16 cellular contexts compared by ENCODE assay signal in the genomic region with DNA sequence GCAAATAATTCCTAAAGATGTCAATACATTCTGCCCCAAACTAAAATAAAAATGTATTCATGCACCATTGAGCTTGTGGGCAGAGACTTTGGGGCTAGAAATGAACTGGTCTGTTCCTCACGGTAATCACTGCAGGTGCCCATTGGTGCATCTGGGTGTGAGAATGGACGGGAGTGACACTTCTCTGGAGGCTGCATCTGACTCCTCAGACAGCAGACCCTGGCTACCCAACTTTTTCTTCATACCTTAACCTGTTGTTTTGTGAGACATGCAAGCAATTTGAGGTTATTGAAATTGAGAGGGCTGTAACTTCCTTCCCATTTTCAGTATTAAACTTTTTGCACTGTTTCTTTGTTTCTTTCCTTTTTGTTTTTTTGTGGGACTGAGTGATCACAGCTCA.
DNase-seq lines count a peak whose midpoint lies in the region; ATAC-seq and TF ChIP-seq lines count a peak whose summit lies in the region.
"Had no signal": no experiment of that assay in that cellular context is flagged by ENCODE, and none has a peak within 500 bp of the region (broad histone marks: within the 10 kb centered on the region; RNA-seq: fewer than 3 reads in every experiment).

No MANE protein-coding gene starts in this region.

- peaks cover 2% of the 10 kb centered on the region; the same call in 1 of the 2 replicates for H3F3A ChIP-seq in DOHH2 (ENCODE audit: control insufficient read depth, insufficient read depth)

- H3K27me3 ChIP-seq in DOHH2 (ENCODE audit: control insufficient read depth, low read length) = no peaks in the 10 kb centered on the region
- no peaks in the 10 kb centered on the region for H3K27me3 ChIP-seq in uterus
- H3K27me3 ChIP-seq: sigmoid colon, testis had no signal

- no peaks in the 10 kb centered on the region for H3K9me3 ChIP-seq in DOHH2 (ENCODE audit: control insufficient read depth, insufficient read depth, low read length)
- no peaks in the 10 kb centered on the region for H3K9me3 ChIP-seq in uterus
- H3K9me3 ChIP-seq: A549, testis had no signal

- TF ChIP-seq CTCF in DOHH2 (IDR thresholded peaks at IDR 0.05; ENCODE audit: low read depth, low read length, poor library complexity, severe bottlenecking) (no peak), uterus (IDR thresholded peaks at IDR 0.05) (no peak)

- peak overlapping the region; percentile 64 for H3K27ac ChIP-seq in DOHH2 (ENCODE audit: low read depth, low read length)
- H3K27ac ChIP-seq in uterus = no peak overlapping the region
- H3K27ac ChIP-seq: A549, HL-60, sigmoid colon, testis had no signal

- H3K4me2 ChIP-seq in DOHH2 (ENCODE audit: low read length) = peak overlapping the region; percentile 54
- H3K4me2 ChIP-seq: A549 had no signal

- H3K4me3 ChIP-seq in DOHH2 (ENCODE audit: low read length) (peak overlapping the region; percentile 35), uterus (no peak overlapping the region)
- H3K4me3 ChIP-seq: A549, sigmoid colon, testis had no signal

- H3K4me1 ChIP-seq in DOHH2 (ENCODE audit: control insufficient read depth, low read length) (peaks cover 63% of the 10 kb centered on the region), uterus (no peaks in the 10 kb centered on the region)
- H3K4me1 ChIP-seq: A549, sigmoid colon, testis had no signal

- H3K36me3 ChIP-seq in DOHH2 (ENCODE audit: control insufficient read depth, low read length) = no peaks in the 10 kb centered on the region
- no peaks in the 10 kb centered on the region for H3K36me3 ChIP-seq in uterus
- H3K36me3 ChIP-seq: sigmoid colon had no signal

- no peak for DNase-seq in globus pallidus (ENCODE audit: low spot score)
- no peak for DNase-seq in NCI-H2227 (lab: John Stamatoyannopoulos, UW; ENCODE audit: unreplicated experiment)
- no peak for DNase-seq in DMS53 treated with DMSO at 0.1 percent for 48 hours (lab: John Stamatoyannopoulos, UW; ENCODE audit: unreplicated experiment)
- no peak for DNase-seq in uterus
- DNase-seq: activated T-cell treated with anti-CD3 and anti-CD28 coated beads, Interleukin-2, amount 50 U/mL, for 48 hours; DMS153; left colon; NCI-H2227 treated with DMSO at 0.1 percent for 48 hours; sigmoid colon; testis had no signal

- no peaks in the 10 kb centered on the region for H3K79me2 ChIP-seq in DOHH2 (ENCODE audit: control insufficient read depth, low read length)

- peak; percentile 29 for ATAC-seq in GM19372 (IDR thresholded peaks at IDR 0.05; ENCODE audit: low read depth, unreplicated experiment)
- peak; percentile 33 for ATAC-seq in HG02623 (IDR thresholded peaks at IDR 0.05; ENCODE audit: unreplicated experiment)
- ATAC-seq in HG03378 (IDR thresholded peaks at IDR 0.05; ENCODE audit: unreplicated experiment) = peak; percentile 42
- ATAC-seq: A549, left colon had no signal

- no peak for TF ChIP-seq POLR2A in uterus (IDR thresholded peaks at IDR 0.05)

- intact Hi-C loops in uterus (cut with DNase I; ENCODE audit: low total_unique reads) = no loop called here

- no peaks in the 10 kb centered on the region for H4K20me1 ChIP-seq in DOHH2 (ENCODE audit: control insufficient read depth, insufficient read depth, low read depth, low read length)

- no peaks in the 10 kb centered on the region for H3K9me2 ChIP-seq in DOHH2 (replicated peaks; ENCODE audit: control insufficient read depth, low read length)
